In the genomic region with DNA sequence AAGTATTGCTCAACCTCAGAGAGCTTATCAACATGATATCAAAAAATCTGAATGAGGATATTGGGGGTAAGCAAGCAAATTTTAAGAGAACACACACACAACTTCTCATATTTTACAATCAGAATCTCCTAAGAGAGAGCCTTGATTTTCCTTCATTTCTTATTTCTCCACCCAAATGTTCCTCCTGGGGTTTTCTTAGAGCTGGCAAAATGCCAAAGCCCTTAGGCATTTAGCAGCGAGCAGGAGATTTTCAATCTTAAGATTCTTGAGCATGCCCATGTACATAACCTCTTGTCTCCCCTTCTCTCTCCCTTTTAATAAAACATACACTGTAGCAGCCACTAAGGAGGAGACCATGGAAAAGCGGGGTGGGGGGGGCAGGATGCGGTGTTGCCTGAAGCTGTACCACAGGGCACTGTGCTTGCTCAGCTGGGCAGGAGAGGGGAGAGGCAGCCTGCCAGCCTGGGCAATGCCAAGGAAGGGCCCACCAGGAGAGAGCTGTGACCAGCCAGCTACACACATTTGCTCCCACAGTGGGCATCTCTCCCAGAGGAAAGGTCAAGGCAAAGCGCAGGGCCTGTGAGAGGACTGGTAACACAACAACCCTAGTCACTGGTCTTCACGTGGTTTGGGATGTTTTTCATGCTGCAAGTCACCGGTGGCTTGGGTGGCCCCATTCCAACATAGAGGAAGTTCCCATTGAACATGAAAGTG, we compare ENCODE assay signal across 30 cellular contexts. TPM values are rescaled to one million over a fixed set of nuclear protein-coding genes. Genes with fewer than 3 reads are reported as not detected.
A peak's percentile ranks its signal among the peaks of the same experiment; 100 is the strongest.
DNase-seq lines count a peak whose midpoint lies in the region; ATAC-seq and TF ChIP-seq lines count a peak whose summit lies in the region.
"Had no signal": no experiment of that assay in that cellular context is flagged by ENCODE, and none has a peak within 500 bp of the region (broad histone marks: within the 10 kb centered on the region; RNA-seq: fewer than 3 reads in every experiment).

No MANE protein-coding gene starts in this region.

- H3K36me3 Mint-ChIP-seq in activated naive CD4-positive, alpha-beta T cell treated with anti-CD3 and anti-CD28 coated beads for 36 hours (ENCODE audit: low read depth) = no peaks in the 10 kb centered on the region
- H3K36me3 Mint-ChIP-seq: activated naive CD8-positive, alpha-beta T cell treated with anti-CD3 and anti-CD28 coated beads for 36 hours had no signal

- H3K4me1 Mint-ChIP-seq in activated naive CD4-positive, alpha-beta T cell treated with anti-CD3 and anti-CD28 coated beads for 36 hours (ENCODE audit: low read depth) = no peaks in the 10 kb centered on the region
- H3K4me1 Mint-ChIP-seq: activated naive CD8-positive, alpha-beta T cell treated with anti-CD3 and anti-CD28 coated beads for 36 hours; T-helper 17 cell had no signal

- H3K9me3 Mint-ChIP-seq in activated naive CD4-positive, alpha-beta T cell treated with anti-CD3 and anti-CD28 coated beads for 36 hours = no peaks in the 10 kb centered on the region
- H3K9me3 Mint-ChIP-seq: nephron; stimulated activated naive CD8-positive, alpha-beta T cell treated with anti-CD3 and anti-CD28 coated beads, Interleukin-15, Interleukin-2, amounts not matched to agents 100 ng/mL and 50 ng/mL, for 24 hours had no signal

- H3K36me3 ChIP-seq in KMS-11 (ENCODE audit: insufficient read depth) = no peaks in the 10 kb centered on the region
- H3K36me3 ChIP-seq: tibial artery had no signal

- CTCF ChIA-PET in activated naive CD4-positive, alpha-beta T cell treated with anti-CD3 and anti-CD28 coated beads for 36 hours (lab: Charles Lee) = no interaction called here

- H3K4me2 ChIP-seq in KMS-11 = peak overlapping the region; percentile 95; the same call in 1 of the 2 replicates
- H3K4me2 ChIP-seq: hepatocyte, smooth muscle cell had no signal

- H3K27ac ChIP-seq in KMS-11 (no peak overlapping the region), cingulate gyrus (ENCODE audit: low read depth, low read length) (peak overlapping the region; percentile 57)
- H3K27ac ChIP-seq: hepatocyte, tibial artery had no signal

- peaks cover 52% of the 10 kb centered on the region for H3K4me1 ChIP-seq in KMS-11 (ENCODE audit: low read depth, poor library complexity, severe bottlenecking)

- H4K20me1 ChIP-seq in KMS-11 (ENCODE audit: insufficient read depth) = no peaks in the 10 kb centered on the region

- no peaks in the 10 kb centered on the region for H3K27me3 ChIP-seq in KMS-11 (ENCODE audit: insufficient read depth, low read depth)

- DNase-seq in G401 (ENCODE audit: low spot score) = peak; percentile 8
- peak; percentile 39 for DNase-seq in pons (ENCODE audit: low spot score)
- no peak for DNase-seq in omental fat pad (ENCODE audit: low spot score)
- DNase-seq in activated naive CD4-positive, alpha-beta T cell treated with anti-CD3 and anti-CD28 coated beads for 36 hours = no peak
- DNase-seq: activated CD4-positive, CD25-positive, alpha-beta regulatory T cell; activated effector memory CD4-positive, alpha-beta T cell treated with anti-CD3 and anti-CD28 coated beads, Interleukin-2, amount 50 U/mL, for 16 hours; activated naive CD8-positive, alpha-beta T cell treated with anti-CD3 and anti-CD28 coated beads for 36 hours; activated T-cell treated with anti-CD3 and anti-CD28 coated beads, Interleukin-2, amount 50 U/mL, for 24 hours; cerebellar nuclear complex; DMS53; GF-D8; HCEC 1CT; NCI-H2171 treated with DMSO at 0.1 percent for 48 hours; NCI-H524 treated with DMSO at 0.1 percent for 48 hours; stimulated activated CD4-positive, alpha-beta T cell treated with anti-CD3 and anti-CD28 coated beads, Interleukin-2, amount 100 ng/mL, for 24 hours; T-helper 17 cell; tibial artery had no signal

- no peak overlapping the region for H3K9ac ChIP-seq in KMS-11

- ATAC-seq in GM21367 (IDR thresholded peaks at IDR 0.05; ENCODE audit: unreplicated experiment) (no peak), omental fat pad (ENCODE audit: low FRiP score) (no peak)
- ATAC-seq: Right ventricle myocardium inferior, SK-N-SH treated with all-trans-retinoic acid at 6 μM for 48 hours, T-helper 17 cell had no signal

- TF ChIP-seq CTCF in KMS-11 (conservative IDR thresholded peaks at IDR 0.05; ENCODE audit: low read depth, low read length) = no peak
- TF ChIP-seq CTCF in omental fat pad (IDR thresholded peaks at IDR 0.05) = no peak

- H3K27me3 Mint-ChIP-seq in activated naive CD4-positive, alpha-beta T cell treated with anti-CD3 and anti-CD28 coated beads for 36 hours (ENCODE audit: low read depth) = peaks cover 20% of the 10 kb centered on the region

- intact Hi-C loops in activated naive CD4-positive, alpha-beta T cell treated with anti-CD3 and anti-CD28 coated beads for 36 hours (cut with micrococcal nuclease) = no loop called here

- no peak overlapping the region for H3K4me3 ChIP-seq in KMS-11 (IDR thresholded peaks at IDR 0.05; ENCODE audit: insufficient read depth, low read depth, low read length)
- H3K4me3 ChIP-seq: hepatocyte, lung, smooth muscle cell, tibial artery had no signal

- H3K27ac Mint-ChIP-seq in activated naive CD4-positive, alpha-beta T cell treated with anti-CD3 and anti-CD28 coated beads for 36 hours = no peak overlapping the region
- H3K27ac Mint-ChIP-seq: activated naive CD8-positive, alpha-beta T cell treated with anti-CD3 and anti-CD28 coated beads for 36 hours; activated T-cell treated with anti-CD3 and anti-CD28 coated beads, Interleukin-2, amount 50 U/mL, for 24 hours; nephron; stimulated activated naive CD8-positive, alpha-beta T cell treated with anti-CD3 and anti-CD28 coated beads, Interleukin-15, Interleukin-2, amounts not matched to agents 100 ng/mL and 50 ng/mL, for 24 hours; T-helper 17 cell had no signal

- no peak overlapping the region for H2AFZ ChIP-seq in KMS-11 (ENCODE audit: low read depth)
- H2AFZ ChIP-seq: hepatocyte had no signal

- peaks cover 7% of the 10 kb centered on the region; the same call in 1 of the 2 replicates for H3K79me2 ChIP-seq in KMS-11 (ENCODE audit: insufficient read depth, low read depth)
- H3K79me2 ChIP-seq: hepatocyte had no signal

- in situ Hi-C loops in G401 (cut with HindIII; ENCODE audit: low sequenced_read_pairs) = no loop called here

- H3K4me3 Mint-ChIP-seq in activated naive CD4-positive, alpha-beta T cell treated with anti-CD3 and anti-CD28 coated beads for 36 hours = no peak overlapping the region
- H3K4me3 Mint-ChIP-seq: activated naive CD8-positive, alpha-beta T cell treated with anti-CD3 and anti-CD28 coated beads for 36 hours; activated T-cell treated with anti-CD3 and anti-CD28 coated beads, Interleukin-2, amount 50 U/mL, for 24 hours; nephron; stimulated activated naive CD8-positive, alpha-beta T cell treated with anti-CD3 and anti-CD28 coated beads, Interleukin-15, Interleukin-2, amounts not matched to agents 100 ng/mL and 50 ng/mL, for 24 hours; T-helper 17 cell had no signal

RNA-seq across cellular contexts. Expression of a gene that starts 4.3 kb away (rescaled TPM):
- total RNA-seq in G401 (2014; rRNA removed; shearing (Covaris generic)) = not detected in 2 replicates
- total RNA-seq in omental fat pad = 1 to 10 TPM in 1 of 4 donors, under 1 TPM in 3; 0.16 to 2.4 (median 0.40) TPM
- total RNA-seq in activated naive CD4-positive, alpha-beta T cell treated with anti-CD3 and anti-CD28 coated beads for 36 hours = not detected
- total RNA-seq: activated naive CD8-positive, alpha-beta T cell treated with anti-CD3 and anti-CD28 coated beads for 36 hours; astrocyte; endothelial cell of umbilical vein; osteocyte; smooth muscle cell; T-helper 17 cell had no signal

RNA-seq across cellular contexts. Expression of a gene that starts 10.6 kb away (rescaled TPM):
- not detected in 2 replicates for total RNA-seq in G401 (2014; rRNA removed; shearing (Covaris generic))
- total RNA-seq in omental fat pad = 1 to 10 TPM in 2 of 4 donors, under 1 TPM in 2; 0.13 to 3.7 (median 0.84) TPM
- total RNA-seq in activated naive CD4-positive, alpha-beta T cell treated with anti-CD3 and anti-CD28 coated beads for 36 hours = not detected
- total RNA-seq: activated naive CD8-positive, alpha-beta T cell treated with anti-CD3 and anti-CD28 coated beads for 36 hours; endothelial cell of umbilical vein; osteocyte; T-helper 17 cell had no signal

Comparison
In these comparisons a context has a peak if more than half of its experiments do, and no peak if none do; other contexts are left out.
1. DNase-seq: peak in G401 (single experiment) and pons (single experiment); none in omental fat pad (single experiment) and activated naive CD4-positive, alpha-beta T cell treated with anti-CD3 and anti-CD28 coated beads for 36 hours (single experiment).